Comparison of ENCODE assay signal across 8 cellular contexts in the genomic region with DNA sequence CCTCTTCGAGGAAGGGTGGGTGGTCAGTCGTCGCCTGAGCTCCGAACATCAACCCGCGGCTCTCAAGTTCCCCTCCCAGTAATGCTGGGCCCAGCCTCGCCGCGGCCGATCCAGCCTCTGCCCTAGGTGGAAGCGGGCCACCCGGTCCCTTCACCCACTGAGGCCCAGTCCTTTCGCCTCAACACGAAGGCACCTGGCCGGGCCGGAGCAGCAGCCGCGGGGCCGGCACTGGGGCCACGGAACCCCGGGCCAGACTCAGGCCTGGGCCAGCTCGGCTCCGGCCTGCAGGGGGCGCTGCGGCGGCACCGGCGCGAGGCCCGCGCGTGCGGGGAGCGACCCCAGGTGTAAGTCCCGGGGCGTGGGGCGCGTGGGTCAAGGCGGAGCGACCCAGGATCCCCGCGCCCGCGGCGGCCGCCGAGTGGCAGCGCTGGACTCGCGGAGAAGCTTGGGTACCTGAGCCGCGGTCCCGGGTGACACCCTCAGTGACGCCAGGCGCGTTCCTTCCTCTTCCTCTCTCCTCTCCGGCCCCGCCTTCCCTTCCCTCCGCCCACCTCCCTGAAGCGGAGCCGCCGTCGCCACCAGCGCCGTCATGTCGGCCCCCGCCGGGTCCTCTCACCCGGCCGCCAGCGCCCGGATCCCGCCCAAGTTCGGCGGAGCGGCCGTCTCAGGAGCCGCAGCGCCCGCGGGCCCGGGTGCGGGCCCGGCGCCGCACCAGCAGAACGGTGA. TPM values are rescaled to one million over a fixed set of nuclear protein-coding genes. Genes with fewer than 3 reads are reported as not detected.
DNase-seq lines count a peak whose midpoint lies in the region; ATAC-seq, FAIRE-seq and TF ChIP-seq lines count a peak whose summit lies in the region.

A gene (plus strand): TSS at position 535 of the 726 bp plus-strand sequence. CDS start 55 bp downstream, at position 590.

- peak within 1 kb of the TSS; percentile 71 for H3K27ac ChIP-seq in right cardiac atrium (ENCODE audit: low read length)

- under 1% methylated on average over 87 of the region's 87 CpGs for WGBS in right cardiac atrium

- peak; percentile 93 for FAIRE-seq in GM12891 (lab: Jason Lieb, UNC)

- H3K9me3 ChIP-seq in T-helper 17 cell (ENCODE audit: control insufficient read depth, low read length, poor library complexity, severe bottlenecking) = no peaks in the 10 kb centered on the region
- H3K9me3 ChIP-seq in right cardiac atrium (ENCODE audit: control insufficient read depth, low read length) = no peaks in the 10 kb centered on the region

- TF ChIP-seq POLR2A in GM12891 (IDR thresholded peaks at IDR 0.05; ENCODE audit: low read depth, low read length) = no peak

- no peaks in the 10 kb centered on the region for H3K27me3 Mint-ChIP-seq in T-helper 17 cell

- DNase-seq in GM12891 (ENCODE audit: insufficient read length, low spot score) = peak; percentile 73
- DNase-seq in NCI-H1105 treated with DMSO at 0.1 percent for 48 hours (lab: John Stamatoyannopoulos, UW) = peak; percentile 42
- DNase-seq in T-helper 17 cell = peak; percentile 81 to 86 (median 85)
- DNase-seq in amygdala (lab: John Stamatoyannopoulos, UW) = peak in 55 of 56 donors; percentile 16 to 92 (median 77)
- peak; percentile 93 to 97 (median 96) for DNase-seq in right cardiac atrium
- peak; percentile 43 for DNase-seq in renal cortical epithelial cell (ENCODE audit: low read depth)
- no peak for DNase-seq in COLO829 (ENCODE audit: low spot score)

- H3K4me1 Mint-ChIP-seq in T-helper 17 cell = peaks cover 29% of the 10 kb centered on the region

- H3K4me3 ChIP-seq in right cardiac atrium (ENCODE audit: low read length) = peak within 1 kb of the TSS; percentile 92

- intact Hi-C loops in right cardiac atrium (cut with DNase I) = loop anchor here in 2 of 4 donors (5.0 to 10.0 kb wide), 3 partner anchors 61 to 384 kb away; a partner anchor contains a TSS

- ATAC-seq in HG02678 (IDR thresholded peaks at IDR 0.05; ENCODE audit: unreplicated experiment) (peak; percentile 90), T-helper 17 cell (peak; percentile 93), right cardiac atrium (peak; percentile 96)

- H3K36me3 Mint-ChIP-seq in T-helper 17 cell (ENCODE audit: low read depth) = no peaks in the 10 kb centered on the region

- H3K4me1 ChIP-seq in right cardiac atrium (ENCODE audit: control insufficient read depth, insufficient read depth, low read length) = peaks cover 4% of the 10 kb centered on the region

- H3K4me3 Mint-ChIP-seq in T-helper 17 cell = peak within 1 kb of the TSS; percentile 88

- H3K27me3 ChIP-seq in right cardiac atrium (ENCODE audit: control insufficient read depth, insufficient read depth) = no peaks in the 10 kb centered on the region

- H3K27ac Mint-ChIP-seq in T-helper 17 cell = peak within 1 kb of the TSS; percentile 45

TF ChIP-seq in GM12891, 5 proteins besides CTCF, POLR2A, EP300 and RAD21:
- TF ChIP-seq POU2F2 (IDR thresholded peaks at IDR 0.05; ENCODE audit: low read depth, low read length) (peak; percentile 61), TAF1 (IDR thresholded peaks at IDR 0.05; ENCODE audit: low read depth, low read length) (no peak; the same call in 1 of the 2 replicates), SPI1 (IDR thresholded peaks at IDR 0.05; ENCODE audit: low read depth, low read length) (peak; percentile 61), PAX5 (IDR thresholded peaks at IDR 0.05; ENCODE audit: insufficient read depth, low read length, severe bottlenecking) (no peak)

RNA-seq across cellular contexts. Expression of the gene that starts here (rescaled TPM):
- 8.7 TPM for polyA plus RNA-seq in GM12891 (2012; ENCODE audit: low read depth, missing spikeins)
- total RNA-seq in T-helper 17 cell (10 to 100 TPM; 37.8 to 39.5 TPM), right cardiac atrium (10 to 100 TPM; 26.6 to 34.3 (median 28.2) TPM), renal cortical epithelial cell (13.2 and 34.6 TPM in 2 replicates)
- 9.4 TPM for polyA plus RNA-seq in right cardiac atrium
